In the genomic region with DNA sequence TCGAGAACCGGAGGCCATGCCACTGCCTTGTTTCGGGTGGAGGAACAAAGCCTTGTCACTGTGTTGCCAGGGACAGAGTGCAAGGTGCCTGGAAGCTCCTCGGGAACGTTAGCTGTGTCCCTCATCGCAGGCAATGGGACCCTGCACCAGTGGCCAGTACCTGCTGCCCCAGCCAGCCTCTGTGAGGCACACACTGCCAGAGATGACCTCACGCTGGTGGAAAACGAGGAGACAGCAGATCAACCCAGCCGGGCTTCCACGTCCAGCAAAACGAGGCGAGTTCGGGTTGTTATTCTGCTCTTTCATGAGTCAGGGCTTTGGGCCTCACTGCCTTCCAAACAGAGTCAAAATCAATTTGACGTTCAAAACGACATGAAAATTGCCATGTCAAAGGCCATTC, we compare ENCODE assay signal across 17 cellular contexts.
DNase-seq lines count a peak whose midpoint lies in the region; ATAC-seq, FAIRE-seq and TF ChIP-seq lines count a peak whose summit lies in the region.
"Had no signal": no experiment of that assay in that cellular context is flagged by ENCODE, and none has a peak within 500 bp of the region (broad histone marks: within the 10 kb centered on the region; RNA-seq: fewer than 3 reads in every experiment).

No MANE protein-coding gene starts in this region.

- no peak overlapping the region for H2AK5ac ChIP-seq in trophoblast cell (ENCODE audit: low read length)

- WGBS in right lobe of liver (ENCODE audit: insufficient coverage, low coverage, low lambda C conversion rate, missing lambda C conversion rate) = 65% methylated on average over 15 of the region's 15 CpGs
- 35% methylated on average over 15 of the region's 15 CpGs for WGBS in HepG2 (ENCODE audit: low lambda C conversion rate)
- WGBS in trophoblast cell (ENCODE audit: extremely low coverage, insufficient coverage, insufficient read length) = no CpG with 5 or more reads among the region's 15 CpGs

- no peak overlapping the region for H3K27ac ChIP-seq in right lobe of liver
- no peak overlapping the region for H3K27ac ChIP-seq in HepG2 (ENCODE audit: extremely low read length, insufficient read depth, low read length)
- H3K27ac ChIP-seq in trophoblast cell (ENCODE audit: low read depth, low read length) = no peak overlapping the region

- H3K27ac Mint-ChIP-seq in activated CD4-positive, alpha-beta memory T cell treated with anti-CD3 and anti-CD28 coated beads for 36 hours = no peak overlapping the region
- H3K27ac Mint-ChIP-seq: activated CD4-positive, alpha-beta T cell treated with anti-CD3 and anti-CD28 coated beads, Interleukin-2, amount 10 ng/mL, durations not matched to agents 24 days and 14 days; memory B cell; naive thymus-derived CD8-positive, alpha-beta T cell had no signal

- no peak overlapping the region for H4K91ac ChIP-seq in trophoblast cell (ENCODE audit: low read depth, low read length)

- no peak overlapping the region for H3K4ac ChIP-seq in trophoblast cell (ENCODE audit: low read depth, low read length)

- H3K4me2 ChIP-seq in HepG2 (ENCODE audit: low read depth, low read length) = no peak overlapping the region
- no peak overlapping the region for H3K4me2 ChIP-seq in trophoblast cell (ENCODE audit: low read length)
- H3K4me2 ChIP-seq: smooth muscle cell had no signal

- H3K4me1 ChIP-seq in right lobe of liver (no peaks in the 10 kb centered on the region), HepG2 (ENCODE audit: insufficient read depth, low read length) (0 out of 2 replicates have a peak, but pooled peaks cover 9% of the 10 kb centered on the region), trophoblast cell (ENCODE audit: control insufficient read depth in 1 of 2, insufficient read depth in 2 of 2, low read length in 2 of 2) (peaks cover 0 to 4% of the 10 kb centered on the region in 2 experiments)

- no peaks in the 10 kb centered on the region for H3K36me3 ChIP-seq in right lobe of liver
- no peaks in the 10 kb centered on the region for H3K36me3 ChIP-seq in HepG2 (replicated peaks in 1 of 2; ENCODE audit: control insufficient read depth in 1 of 2, insufficient read depth in 2 of 2, low read length in 2 of 2)
- H3K36me3 ChIP-seq in trophoblast cell (ENCODE audit: control insufficient read depth in 1 of 2, insufficient read depth in 2 of 2, low read length in 2 of 2) = peaks cover 5 to 6% of the 10 kb centered on the region in 2 experiments

- H3K79me2 ChIP-seq in HepG2 (ENCODE audit: insufficient read depth, low read length) = no peaks in the 10 kb centered on the region
- no peaks in the 10 kb centered on the region for H3K79me2 ChIP-seq in trophoblast cell (ENCODE audit: control insufficient read depth, insufficient read depth, low read length, poor library complexity)

- no peaks in the 10 kb centered on the region for H4K20me1 ChIP-seq in HepG2 (ENCODE audit: insufficient read depth, low read length)

- TF ChIP-seq CTCF in right lobe of liver (IDR thresholded peaks at IDR 0.05) (no peak), HepG2 (CRISPR knock-in tag; IDR thresholded peaks at IDR 0.05) (no peak), fibroblast of mammary gland (conservative IDR thresholded peaks at IDR 0.05; ENCODE audit: control insufficient read depth, insufficient read depth, low read depth, low read length) (no peak)

- no peaks in the 10 kb centered on the region for H3K36me3 Mint-ChIP-seq in activated CD4-positive, alpha-beta memory T cell treated with anti-CD3 and anti-CD28 coated beads for 36 hours

- H2BK5ac ChIP-seq in trophoblast cell (ENCODE audit: low read depth, low read length, poor library complexity) = no peak overlapping the region

- no TSS peak for BruUV-seq in HepG2 (replicated peaks; lab: Mats Ljungman, UMichigan)

- no peak for TF ChIP-seq EP300 in HepG2 (IDR thresholded peaks at IDR 0.05; ENCODE audit: low read depth in 2 of 2, low read length in 2 of 2)
- TF ChIP-seq EP300 in HepG2 (CRISPR knock-in tag; IDR thresholded peaks at IDR 0.05; ENCODE audit: borderline replicate concordance) = no peak

- no peak overlapping the region for H3K4me3 ChIP-seq in right lobe of liver
- H3K4me3 ChIP-seq in HepG2 (replicated peaks in 1 of 3; ENCODE audit: insufficient read depth in 1 of 3, low read depth in 2 of 3, low read length in 3 of 3) = no peak overlapping the region
- no peak overlapping the region for H3K4me3 ChIP-seq in fibroblast of mammary gland (ENCODE audit: control insufficient read depth, low read depth, low read length)
- peak overlapping the region; percentile 30 for H3K4me3 ChIP-seq in trophoblast cell (ENCODE audit: low read depth, low read length)
- H3K4me3 ChIP-seq: smooth muscle cell had no signal

- H3K18ac ChIP-seq in trophoblast cell (ENCODE audit: low read length) = no peak overlapping the region

- no peak for TF ChIP-seq RAD21 in HepG2 (CRISPR knock-in tag; IDR thresholded peaks at IDR 0.05)

- H3K9me3 Mint-ChIP-seq in activated CD4-positive, alpha-beta memory T cell treated with anti-CD3 and anti-CD28 coated beads for 36 hours = peaks cover 6% of the 10 kb centered on the region

- intact Hi-C loops in right lobe of liver (cut with DNase I) (no loop called here), HepG2 (cut with micrococcal nuclease; ENCODE audit: unreplicated experiment) (no loop called here)
- intact Hi-C loops in activated CD4-positive, alpha-beta memory T cell treated with anti-CD3 and anti-CD28 coated beads for 36 hours (cut with micrococcal nuclease) = no loop called here

- no peak overlapping the region for H3K4me3 Mint-ChIP-seq in activated CD4-positive, alpha-beta memory T cell treated with anti-CD3 and anti-CD28 coated beads for 36 hours
- H3K4me3 Mint-ChIP-seq: activated CD4-positive, alpha-beta T cell treated with anti-CD3 and anti-CD28 coated beads, Interleukin-2, amount 10 ng/mL, durations not matched to agents 24 days and 14 days; memory B cell; naive thymus-derived CD8-positive, alpha-beta T cell had no signal

- FAIRE-seq in HepG2 (lab: Jason Lieb, UNC) (no peak), HTR-8/SVneo (lab: Jason Lieb, UNC) (no peak)

- POLR2A ChIA-PET in HepG2 (lab: Yijun Ruan, JAX) = no interaction called here
- POLR2A ChIA-PET in activated CD4-positive, alpha-beta memory T cell treated with anti-CD3 and anti-CD28 coated beads for 36 hours (lab: Charles Lee) = no interaction called here

- H3K9me3 ChIP-seq in right lobe of liver = no peaks in the 10 kb centered on the region
- H3K9me3 ChIP-seq in HepG2 (ENCODE audit: low read length) = no peaks in the 10 kb centered on the region
- H3K9me3 ChIP-seq in trophoblast cell (ENCODE audit: insufficient read depth, low read depth, low read length) = peaks cover 6% of the 10 kb centered on the region

- peak in 2 of 3 donors; percentile 28 to 43 for DNase-seq in right lobe of liver
- DNase-seq in HepG2 (ENCODE audit: low spot score) = no peak
- peak; percentile 39 for DNase-seq in fibroblast of mammary gland (ENCODE audit: low read depth)
- no peak for DNase-seq in trophoblast cell
- no peak for DNase-seq in NK-92 (lab: John Stamatoyannopoulos, UW; ENCODE audit: unreplicated experiment)
- DNase-seq in HTR-8/SVneo (ENCODE audit: insufficient read length, low spot score) = no peak
- DNase-seq in activated CD4-positive, alpha-beta memory T cell treated with anti-CD3 and anti-CD28 coated beads for 36 hours = no peak
- DNase-seq: activated CD4-positive, alpha-beta T cell treated with anti-CD3 and anti-CD28 coated beads, Interleukin-2, amount 10 ng/mL, durations not matched to agents 24 days and 14 days; activated CD8-positive, alpha-beta memory T cell treated with anti-CD3 and anti-CD28 coated beads, Interleukin-2, amount 50 U/mL, for 48 hours; NCI-H1105 treated with DMSO at 0.1 percent for 48 hours; NCI-H2107; NCI-H524 treated with DMSO at 0.1 percent for 48 hours; stimulated activated CD4-positive, alpha-beta T cell treated with anti-CD3 and anti-CD28 coated beads, Interleukin-4, amount 100 ng/mL, for 4 hours had no signal

- H3K27me3 Mint-ChIP-seq in activated CD4-positive, alpha-beta memory T cell treated with anti-CD3 and anti-CD28 coated beads for 36 hours = no peaks in the 10 kb centered on the region
- H3K27me3 Mint-ChIP-seq: activated CD4-positive, alpha-beta T cell treated with anti-CD3 and anti-CD28 coated beads, Interleukin-2, amount 10 ng/mL, durations not matched to agents 24 days and 14 days had no signal

- no peak overlapping the region for H3K14ac ChIP-seq in trophoblast cell (ENCODE audit: low read length)

- CTCF ChIA-PET in HepG2 (lab: Yijun Ruan, JAX; ENCODE audit: low intra/inter-chr PET ratio, low total read pairs) = no interaction called here
- CTCF ChIA-PET in activated CD4-positive, alpha-beta memory T cell treated with anti-CD3 and anti-CD28 coated beads for 36 hours (lab: Charles Lee) = no interaction called here

- in situ Hi-C loops in HepG2 (cut with HindIII; ENCODE audit: extremely low pct_ligation_motif_present, low pct_unique_long_range_greater_than_20kb) = no loop called here

- no peaks in the 10 kb centered on the region for H3K4me1 Mint-ChIP-seq in activated CD4-positive, alpha-beta memory T cell treated with anti-CD3 and anti-CD28 coated beads for 36 hours (ENCODE audit: low read depth)
- H3K4me1 Mint-ChIP-seq: activated CD4-positive, alpha-beta T cell treated with anti-CD3 and anti-CD28 coated beads, Interleukin-2, amount 10 ng/mL, durations not matched to agents 24 days and 14 days; memory B cell; naive thymus-derived CD8-positive, alpha-beta T cell had no signal

- H4K12ac ChIP-seq in trophoblast cell (ENCODE audit: low read depth, low read length) = no peak overlapping the region

- H3K79me1 ChIP-seq in trophoblast cell (ENCODE audit: low read length) = no peaks in the 10 kb centered on the region

- H2BK120ac ChIP-seq in trophoblast cell (ENCODE audit: insufficient read depth, low read length, poor library complexity) = no peak overlapping the region

- no peak overlapping the region for H2BK12ac ChIP-seq in trophoblast cell (ENCODE audit: low read length)

- no peak for TF ChIP-seq POLR2A in right lobe of liver (IDR thresholded peaks at IDR 0.05)
- TF ChIP-seq POLR2A in HepG2 (IDR thresholded peaks at IDR 0.05; ENCODE audit: insufficient read depth in 1 of 2, low read depth in 2 of 2, low read length in 2 of 2) = no peak

- H2AFZ ChIP-seq in HepG2 (ENCODE audit: low read length) (no peak overlapping the region), trophoblast cell (ENCODE audit: insufficient read depth, low read length, poor library complexity) (no peak overlapping the region)

- H3K9ac ChIP-seq in HepG2 (ENCODE audit: insufficient read depth, low read depth, low read length) (no peak overlapping the region), trophoblast cell (ENCODE audit: low read length) (no peak overlapping the region)

- ATAC-seq in right lobe of liver = no peak
- no peak for ATAC-seq in HepG2
- no peak for ATAC-seq in HG03108 (IDR thresholded peaks at IDR 0.05; ENCODE audit: unreplicated experiment)
- ATAC-seq: naive thymus-derived CD8-positive, alpha-beta T cell had no signal

- no peak overlapping the region for H3K23ac ChIP-seq in trophoblast cell (ENCODE audit: low read length)

- H3K27me3 ChIP-seq in right lobe of liver (no peaks in the 10 kb centered on the region), HepG2 (ENCODE audit: control insufficient read depth in 1 of 2, insufficient read depth in 2 of 2, low read length in 2 of 2) (peaks cover 0 to 4% of the 10 kb centered on the region in 2 experiments; a peak in 2 of 5 replicates), trophoblast cell (ENCODE audit: insufficient read depth, low read length) (no peaks in the 10 kb centered on the region)

- H4K8ac ChIP-seq in trophoblast cell (ENCODE audit: low read depth, low read length) = no peak overlapping the region

Comparison
In these comparisons a context has a peak if more than half of its experiments do, and no peak if none do; other contexts are left out.
1. DNase-seq: peak in right lobe of liver (2 of 3) and fibroblast of mammary gland (single experiment); none in HepG2 (single experiment), trophoblast cell (0 of 2), NK-92 (single experiment), HTR-8/SVneo (single experiment) and activated CD4-positive, alpha-beta memory T cell treated with anti-CD3 and anti-CD28 coated beads for 36 hours (single experiment).